30 cellular contexts compared by ENCODE assay signal in genomic region chr6:56368484-56368883, GRCh38.
DNase-seq lines count a peak whose midpoint lies in the region; ATAC-seq, FAIRE-seq and TF ChIP-seq lines count a peak whose summit lies in the region.
"Had no signal": no experiment of that assay in that cellular context is flagged by ENCODE, and none has a peak within 500 bp of the region (broad histone marks: within the 10 kb centered on the region; RNA-seq: fewer than 3 reads in every experiment).

No MANE protein-coding gene starts in this region.

- intact Hi-C loops in ascending aorta (cut with DNase I) = loop anchor here (10.0 kb wide), 1 partner anchor 326 kb away; no protein-coding TSS in a partner anchor
- intact Hi-C loops in kidney (cut with DNase I) = no loop called here
- intact Hi-C loops in gastrocnemius medialis (cut with DNase I; ENCODE audit: low total_unique reads) = no loop called here
- intact Hi-C loops in posterior cingulate gyrus (cut with DNase I) = loop anchor here (10.0 kb wide), 1 partner anchor 86 kb away; no protein-coding TSS in a partner anchor

- H3K4me1 ChIP-seq in ascending aorta (peaks cover 6 to 48% of the 10 kb centered on the region in 2 donors), kidney (ENCODE audit: control insufficient read depth in 1 of 2, insufficient read depth in 1 of 2, low read depth in 1 of 2, low read length in 2 of 2) (peaks cover 17 to 23% of the 10 kb centered on the region in 2 donors), gastrocnemius medialis (peaks cover 23 to 25% of the 10 kb centered on the region in 2 donors)

- no peak for ATAC-seq in gastrocnemius medialis
- no peak for ATAC-seq in GM18519 (IDR thresholded peaks at IDR 0.05; ENCODE audit: low FRiP score, unreplicated experiment)
- ATAC-seq: activated CD8-positive, alpha-beta T cell treated with anti-CD3 and anti-CD28 coated beads for 36 hours; left lung; sciatic nerve; stimulated activated naive CD8-positive, alpha-beta T cell treated with anti-CD3 and anti-CD28 coated beads, Interleukin-15, amount 100 ng/mL, for 72 hours had no signal

- no peak overlapping the region for H3K9ac ChIP-seq in kidney (ENCODE audit: low read length in 2 of 2)
- H3K9ac ChIP-seq: BLaER1, parathyroid adenoma had no signal

- in situ Hi-C loops in gastrocnemius medialis (cut with MboI; ENCODE audit: low sequenced_read_pairs in 4 of 4) = loop anchor here (10.0 to 25.0 kb wide), 3 partner anchors 206 to 494 kb away; no protein-coding TSS in a partner anchor

- no peaks in the 10 kb centered on the region for H3K27me3 ChIP-seq in ascending aorta
- H3K27me3 ChIP-seq in gastrocnemius medialis = no peaks in the 10 kb centered on the region
- H3K27me3 ChIP-seq: BLaER1, left lung, upper lobe of left lung had no signal

- H3K9me3 ChIP-seq in ascending aorta = no peaks in the 10 kb centered on the region
- no peaks in the 10 kb centered on the region for H3K9me3 ChIP-seq in kidney (ENCODE audit: control insufficient read depth in 1 of 2, low read length in 2 of 2)
- no peaks in the 10 kb centered on the region for H3K9me3 ChIP-seq in gastrocnemius medialis
- H3K9me3 ChIP-seq: BLaER1, left lung, upper lobe of left lung had no signal

- H3K4me3 ChIP-seq in ascending aorta (no peak overlapping the region), kidney (ENCODE audit: low read length in 2 of 2) (no peak overlapping the region), gastrocnemius medialis (no peak overlapping the region)
- H3K4me3 ChIP-seq: BLaER1, coronary artery, left lung, upper lobe of left lung had no signal

- DNase-seq in CD1c-positive myeloid dendritic cell (ENCODE audit: extremely low spot score) = peak; percentile 23
- no peak for DNase-seq in ascending aorta (ENCODE audit: low spot score in 2 of 2)
- no peak for DNase-seq in kidney
- DNase-seq in gastrocnemius medialis = no peak
- DNase-seq in NCI-H1105 treated with DMSO at 0.1 percent for 48 hours (lab: John Stamatoyannopoulos, UW) = no peak
- no peak for DNase-seq in posterior cingulate gyrus
- DNase-seq in frontal cortex (ENCODE audit: low spot score in 2 of 2) = no peak
- DNase-seq: ACHN; activated CD4-positive, CD25-positive, alpha-beta regulatory T cell treated with anti-CD3 and anti-CD28 coated beads, Interleukin-2, amount 50 U/mL, for 72 hours; activated CD8-positive, alpha-beta T cell treated with anti-CD3 and anti-CD28 coated beads for 36 hours; activated naive CD4-positive, alpha-beta T cell treated with Interleukin-2 at 50 U/mL for 16 hours; activated T-cell treated with anti-CD3 and anti-CD28 coated beads for 4 hours; COR-L47; DMS79; H7; left lung; NCI-H1048; NCI-H1930; NCI-H526; stimulated activated CD4-positive, alpha-beta T cell treated with anti-CD3 and anti-CD28 coated beads, Interleukin-15, amount 100 ng/mL, for 24 hours; stimulated activated naive CD8-positive, alpha-beta T cell treated with anti-CD3 and anti-CD28 coated beads, Interleukin-15, amount 100 ng/mL, for 72 hours; upper lobe of left lung had no signal

- FAIRE-seq in kidney (lab: Jason Lieb, UNC) = peak; percentile 42
- FAIRE-seq in frontal cortex (lab: Jason Lieb, UNC) = no peak
- FAIRE-seq: bronchial epithelial cell, RCC 7860 had no signal

- TF ChIP-seq POLR2A in gastrocnemius medialis (IDR thresholded peaks at IDR 0.05) = no peak

- TF ChIP-seq CTCF in ascending aorta (IDR thresholded peaks at IDR 0.05) (no peak), kidney (IDR thresholded peaks at IDR 0.05; ENCODE audit: borderline replicate concordance, extremely low read depth, insufficient read depth) (no peak), gastrocnemius medialis (IDR thresholded peaks at IDR 0.05 in 4 of 5, conservative IDR thresholded peaks at IDR 0.05 in 1 of 5) (no peak)

- H3K27ac ChIP-seq in ascending aorta = peak overlapping the region; percentile 83 to 93
- no peak overlapping the region for H3K27ac ChIP-seq in kidney (ENCODE audit: low read depth in 2 of 2, low read length in 2 of 2)
- peak overlapping the region; percentile 53 to 64 (median 55) for H3K27ac ChIP-seq in gastrocnemius medialis
- H3K27ac ChIP-seq: BLaER1, HL-60 had no signal

- no peaks in the 10 kb centered on the region for H3K36me3 ChIP-seq in ascending aorta
- no peaks in the 10 kb centered on the region for H3K36me3 ChIP-seq in kidney (ENCODE audit: control insufficient read depth in 1 of 2, insufficient read depth in 2 of 2, low read length in 2 of 2)
- H3K36me3 ChIP-seq in gastrocnemius medialis = no peaks in the 10 kb centered on the region
- H3K36me3 ChIP-seq: BLaER1, left lung, upper lobe of left lung had no signal

Comparison
In these comparisons a context has a peak if more than half of its experiments do, and no peak if none do; other contexts are left out.
1. H3K27ac ChIP-seq: peak in ascending aorta (2 of 2) and gastrocnemius medialis (4 of 4); none in kidney (0 of 2).
2. intact Hi-C loops: an anchor here in ascending aorta (10.0 kb wide) and posterior cingulate gyrus (10.0 kb wide); none called in kidney and gastrocnemius medialis.